37 cellular contexts compared by ENCODE assay signal in the genomic region with DNA sequence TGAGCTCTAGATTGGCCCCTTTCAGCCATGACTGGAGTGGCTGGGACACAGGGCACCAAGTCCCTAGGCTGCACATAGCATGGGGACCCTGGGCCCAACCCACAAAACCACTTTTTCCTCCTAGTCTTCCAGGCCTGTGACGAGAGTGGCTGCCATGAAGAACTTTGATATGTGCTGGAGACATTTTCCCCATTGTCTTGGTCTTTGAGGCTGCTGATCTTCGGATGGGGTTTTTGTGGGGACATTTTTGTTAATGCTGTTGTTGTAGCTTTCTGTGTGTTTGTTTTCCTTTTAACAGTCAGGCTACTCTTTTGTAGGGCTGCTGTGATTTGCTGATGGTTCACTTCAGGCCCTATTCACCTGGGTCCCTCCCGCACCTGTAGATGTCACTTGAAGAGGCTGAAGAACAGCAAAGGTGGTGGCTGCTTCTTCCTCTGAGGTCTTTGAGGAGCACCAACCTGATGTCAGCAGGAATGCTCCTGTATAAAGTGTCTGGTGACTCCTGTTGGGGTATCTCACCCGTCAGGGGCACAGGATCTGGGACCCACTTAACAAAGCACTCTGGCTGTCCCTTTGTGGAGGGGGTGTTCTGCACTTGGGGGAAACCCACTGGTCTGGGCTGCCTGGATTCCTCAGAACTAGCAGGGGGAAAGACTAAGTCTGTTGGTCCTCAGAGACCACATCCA. TPM values are rescaled to one million over a fixed set of nuclear protein-coding genes. Genes with fewer than 3 reads are reported as not detected.
"Had no signal": no experiment of that assay in that cellular context is flagged by ENCODE, and none has a peak within 500 bp of the region (broad histone marks: within the 10 kb centered on the region; RNA-seq: fewer than 3 reads in every experiment).

No MANE protein-coding gene starts in this region.

- H3K27ac Mint-ChIP-seq: activated CD4-positive, alpha-beta memory T cell treated with anti-CD3 and anti-CD28 coated beads, Interleukin-2, amount 10 ng/mL, durations not matched to agents 7 days and 5 days; activated CD4-positive, alpha-beta T cell treated with anti-CD3 and anti-CD28 coated beads for 36 hours; activated CD4-positive, alpha-beta T cell treated with anti-CD3 and anti-CD28 coated beads, Interleukin-2, amount 10 ng/mL, durations not matched to agents 7 days and 5 days; activated CD8-positive, alpha-beta memory T cell treated with anti-CD3 and anti-CD28 coated beads, Interleukin-2, amount 10 ng/mL, durations not matched to agents 7 days and 5 days; activated CD8-positive, alpha-beta T cell treated with anti-CD3 and anti-CD28 coated beads, Interleukin-2, amount 10 ng/mL, durations not matched to agents 7 days and 5 days; activated naive CD4-positive, alpha-beta T cell treated with anti-CD3 and anti-CD28 coated beads for 36 hours; activated naive CD4-positive, alpha-beta T cell treated with anti-CD3 and anti-CD28 coated beads, Interleukin-2, amount 50 U/mL, for 72 hours; activated naive CD8-positive, alpha-beta T cell treated with anti-CD3 and anti-CD28 coated beads for 36 hours; activated T-cell treated with anti-CD3 and anti-CD28 coated beads, Interleukin-2, amount 50 U/mL, for 72 hours; activated T-helper 1 cell treated with anti-CD3 and anti-CD28 coated beads, Interleukin-12 subunit alpha, Interleukin-12 subunit beta, Interleukin-2, Interleukin-4 antibody, amounts not matched to agents 30 ng/mL and 10 ng/mL and 1 ng/mL, durations not matched to agents 14 hours and 24 hours and 36 hours; activated T-helper 17 cell treated with anti-CD3 and anti-CD28 coated beads, Interleukin-2, amount 50 U/mL, for 72 hours; T-helper 1 cell treated with Interleukin-12 subunit alpha and Interleukin-12 subunit beta and Interleukin-4 antibody, amounts not matched to agents 30 μg/mL and 1 μg/mL, for 36 hours; T-helper 2 cell treated with Interferon-gamma antibody and Interleukin-4, amounts not matched to agents 5 μg/mL and 100 μg/mL, for 36 hours had no signal

- H3K27me3 Mint-ChIP-seq: activated CD4-positive, alpha-beta memory T cell treated with anti-CD3 and anti-CD28 coated beads, Interleukin-2, amount 10 ng/mL, durations not matched to agents 7 days and 5 days; activated CD4-positive, alpha-beta T cell treated with anti-CD3 and anti-CD28 coated beads for 36 hours; activated CD4-positive, alpha-beta T cell treated with anti-CD3 and anti-CD28 coated beads, Interleukin-2, amount 10 ng/mL, durations not matched to agents 7 days and 5 days; activated CD8-positive, alpha-beta memory T cell treated with anti-CD3 and anti-CD28 coated beads, Interleukin-2, amount 10 ng/mL, durations not matched to agents 7 days and 5 days; activated naive CD8-positive, alpha-beta T cell treated with anti-CD3 and anti-CD28 coated beads for 36 hours; activated T-helper 17 cell treated with anti-CD3 and anti-CD28 coated beads, Interleukin-2, amount 50 U/mL, for 72 hours had no signal

- DNase-seq: activated CD4-positive, alpha-beta memory T cell treated with anti-CD3 and anti-CD28 coated beads, Interleukin-2, amount 10 ng/mL, durations not matched to agents 7 days and 5 days; activated CD4-positive, alpha-beta T cell treated with anti-CD3 and anti-CD28 coated beads for 1 hour; activated CD4-positive, alpha-beta T cell treated with anti-CD3 and anti-CD28 coated beads for 36 hours; activated CD4-positive, alpha-beta T cell treated with anti-CD3 and anti-CD28 coated beads for 48 hours; activated CD4-positive, alpha-beta T cell treated with anti-CD3 and anti-CD28 coated beads, Interleukin-2, amount 10 ng/mL, durations not matched to agents 7 days and 5 days; activated CD4-positive, alpha-beta T cell treated with anti-CD3 and anti-CD28 coated beads, Interleukin-2, amount 50 U/mL, for 48 hours; activated CD4-positive, CD25-positive, alpha-beta regulatory T cell; activated CD8-positive, alpha-beta memory T cell treated with anti-CD3 and anti-CD28 coated beads for 24 hours; activated CD8-positive, alpha-beta memory T cell treated with anti-CD3 and anti-CD28 coated beads, Interleukin-2, amount 10 ng/mL, durations not matched to agents 7 days and 5 days; activated CD8-positive, alpha-beta T cell treated with anti-CD3 and anti-CD28 coated beads, Interleukin-2, amount 10 ng/mL, durations not matched to agents 7 days and 5 days; activated effector memory CD4-positive, alpha-beta T cell treated with anti-CD3 and anti-CD28 coated beads, Interleukin-2, amount 50 U/mL, for 16 hours; activated gamma-delta T cell treated with Interleukin-2 at 50 U/mL for 16 hours; activated naive CD4-positive, alpha-beta T cell; activated naive CD4-positive, alpha-beta T cell treated with anti-CD3 and anti-CD28 coated beads for 36 hours; activated naive CD4-positive, alpha-beta T cell treated with anti-CD3 and anti-CD28 coated beads, Interleukin-2, amount 50 U/mL, for 16 hours; activated naive CD8-positive, alpha-beta T cell treated with anti-CD3 and anti-CD28 coated beads for 36 hours; activated T-cell treated with anti-CD3 and anti-CD28 coated beads for 4 hours; activated T-cell treated with anti-CD3 and anti-CD28 coated beads, Interleukin-2, amount 50 U/mL, for 1 hour; activated T-cell treated with anti-CD3 and anti-CD28 coated beads, Interleukin-2, amount 50 U/mL, for 4 hours; activated T-cell treated with anti-CD3 and anti-CD28 coated beads, Interleukin-2, amount 50 U/mL, for 72 hours; adrenal gland; amniotic stem cell; aorta; body of pancreas; brain microvascular endothelial cell; central memory CD4-positive, alpha-beta T cell; T-helper 1 cell; T-helper 2 cell; T-helper 9 cell had no signal

- H3K4me1 ChIP-seq: adrenal gland, body of pancreas, breast epithelium had no signal

- H3K9me3 ChIP-seq: adrenal gland, body of pancreas had no signal

- H3K4me3 ChIP-seq: adrenal gland, body of pancreas, breast epithelium had no signal

- H3K27me3 ChIP-seq: adrenal gland, body of pancreas, brain microvascular endothelial cell, breast epithelium had no signal

- H3K36me3 Mint-ChIP-seq: activated CD8-positive, alpha-beta memory T cell treated with anti-CD3 and anti-CD28 coated beads, Interleukin-2, amount 10 ng/mL, durations not matched to agents 7 days and 5 days; activated naive CD8-positive, alpha-beta T cell treated with anti-CD3 and anti-CD28 coated beads for 36 hours had no signal

- H3K4me1 Mint-ChIP-seq: activated CD4-positive, alpha-beta memory T cell treated with anti-CD3 and anti-CD28 coated beads, Interleukin-2, amount 10 ng/mL, durations not matched to agents 7 days and 5 days; activated CD4-positive, alpha-beta T cell treated with anti-CD3 and anti-CD28 coated beads for 36 hours; activated CD4-positive, alpha-beta T cell treated with anti-CD3 and anti-CD28 coated beads, Interleukin-2, amount 10 ng/mL, durations not matched to agents 7 days and 5 days; activated CD8-positive, alpha-beta memory T cell treated with anti-CD3 and anti-CD28 coated beads, Interleukin-2, amount 10 ng/mL, durations not matched to agents 7 days and 5 days; activated naive CD8-positive, alpha-beta T cell treated with anti-CD3 and anti-CD28 coated beads for 36 hours; activated T-helper 17 cell treated with anti-CD3 and anti-CD28 coated beads, Interleukin-2, amount 50 U/mL, for 72 hours had no signal

- ATAC-seq: activated CD4-positive, alpha-beta T cell treated with anti-CD3 and anti-CD28 coated beads for 36 hours; activated CD4-positive, CD25-positive, alpha-beta regulatory T cell treated with anti-CD3 and anti-CD28 coated beads, Interleukin-2, amount 50 U/mL, for 24 hours; activated CD8-positive, alpha-beta memory T cell treated with anti-CD3 and anti-CD28 coated beads, Interleukin-2, amount 10 ng/mL, durations not matched to agents 7 days and 5 days; activated CD8-positive, alpha-beta T cell treated with anti-CD3 and anti-CD28 coated beads, Interleukin-2, amount 10 ng/mL, durations not matched to agents 7 days and 5 days; activated naive CD4-positive, alpha-beta T cell treated with anti-CD3 and anti-CD28 coated beads, Interleukin-2, amount 50 U/mL, for 72 hours; activated T-cell treated with anti-CD3 and anti-CD28 coated beads, Interleukin-2, amount 50 U/mL, for 4 hours; activated T-cell treated with anti-CD3 and anti-CD28 coated beads, Interleukin-2, amount 50 U/mL, for 72 hours; activated T-helper 17 cell treated with anti-CD3 and anti-CD28 coated beads, Interleukin-2, amount 50 U/mL, for 72 hours; body of pancreas had no signal

- H3K36me3 ChIP-seq: adrenal gland, brain microvascular endothelial cell, breast epithelium had no signal

- H3K4me3 Mint-ChIP-seq: activated CD4-positive, alpha-beta memory T cell treated with anti-CD3 and anti-CD28 coated beads, Interleukin-2, amount 10 ng/mL, durations not matched to agents 7 days and 5 days; activated CD4-positive, alpha-beta T cell treated with anti-CD3 and anti-CD28 coated beads for 36 hours; activated CD4-positive, alpha-beta T cell treated with anti-CD3 and anti-CD28 coated beads, Interleukin-2, amount 10 ng/mL, durations not matched to agents 7 days and 5 days; activated CD8-positive, alpha-beta memory T cell treated with anti-CD3 and anti-CD28 coated beads, Interleukin-2, amount 10 ng/mL, durations not matched to agents 7 days and 5 days; activated CD8-positive, alpha-beta T cell treated with anti-CD3 and anti-CD28 coated beads, Interleukin-2, amount 10 ng/mL, durations not matched to agents 7 days and 5 days; activated naive CD4-positive, alpha-beta T cell treated with anti-CD3 and anti-CD28 coated beads for 36 hours; activated naive CD8-positive, alpha-beta T cell treated with anti-CD3 and anti-CD28 coated beads for 36 hours; activated T-cell treated with anti-CD3 and anti-CD28 coated beads, Interleukin-2, amount 50 U/mL, for 4 hours; activated T-cell treated with anti-CD3 and anti-CD28 coated beads, Interleukin-2, amount 50 U/mL, for 72 hours; activated T-helper 1 cell treated with anti-CD3 and anti-CD28 coated beads, Interleukin-12 subunit alpha, Interleukin-12 subunit beta, Interleukin-2, Interleukin-4 antibody, amounts not matched to agents 30 ng/mL and 10 ng/mL and 1 ng/mL, durations not matched to agents 14 hours and 24 hours and 36 hours; activated T-helper 17 cell treated with anti-CD3 and anti-CD28 coated beads, Interleukin-2, amount 50 U/mL, for 72 hours; T-helper 1 cell treated with Interleukin-12 subunit alpha and Interleukin-12 subunit beta and Interleukin-4 antibody, amounts not matched to agents 30 μg/mL and 1 μg/mL, for 36 hours; T-helper 2 cell treated with Interferon-gamma antibody and Interleukin-4, amounts not matched to agents 5 μg/mL and 100 μg/mL, for 36 hours had no signal

- H3K27ac ChIP-seq: adrenal gland, body of pancreas, brain microvascular endothelial cell, breast epithelium, VCaP had no signal

RNA-seq across cellular contexts. Expression of gene GRID2, which starts 49.6 kb away (rescaled TPM):
- total RNA-seq: activated CD4-positive, alpha-beta memory T cell treated with anti-CD3 and anti-CD28 coated beads, Interleukin-2, amount 10 ng/mL, durations not matched to agents 7 days and 5 days; activated CD4-positive, alpha-beta T cell treated with anti-CD3 and anti-CD28 coated beads for 36 hours; activated CD4-positive, alpha-beta T cell treated with anti-CD3 and anti-CD28 coated beads, Interleukin-2, amount 10 ng/mL, durations not matched to agents 7 days and 5 days; activated CD8-positive, alpha-beta memory T cell treated with anti-CD3 and anti-CD28 coated beads, Interleukin-2, amount 10 ng/mL, durations not matched to agents 7 days and 5 days; activated CD8-positive, alpha-beta T cell treated with anti-CD3 and anti-CD28 coated beads, Interleukin-2, amount 10 ng/mL, durations not matched to agents 7 days and 5 days; activated naive CD4-positive, alpha-beta T cell treated with anti-CD3 and anti-CD28 coated beads for 36 hours; activated naive CD4-positive, alpha-beta T cell treated with anti-CD3 and anti-CD28 coated beads, Interleukin-2, amount 50 U/mL, for 72 hours; activated naive CD8-positive, alpha-beta T cell treated with anti-CD3 and anti-CD28 coated beads for 36 hours; activated T-cell treated with anti-CD3 and anti-CD28 coated beads, Interleukin-2, amount 50 U/mL, for 72 hours; activated T-helper 1 cell treated with anti-CD3 and anti-CD28 coated beads, Interleukin-12 subunit alpha, Interleukin-12 subunit beta, Interleukin-2, Interleukin-4 antibody, amounts not matched to agents 30 ng/mL and 10 ng/mL and 1 ng/mL, durations not matched to agents 14 hours and 24 hours and 36 hours; activated T-helper 17 cell treated with anti-CD3 and anti-CD28 coated beads, Interleukin-2, amount 50 U/mL, for 72 hours; body of pancreas had no signal
- polyA plus RNA-seq: aorta had no signal
